16 cellular contexts compared by ENCODE assay signal in genomic region chr18:70431203-70431624, GRCh38.
DNase-seq lines count a peak whose midpoint lies in the region; ATAC-seq, FAIRE-seq and TF ChIP-seq lines count a peak whose summit lies in the region.
"Had no signal": no experiment of that assay in that cellular context is flagged by ENCODE, and none has a peak within 500 bp of the region (broad histone marks: within the 10 kb centered on the region; RNA-seq: fewer than 3 reads in every experiment).

No MANE protein-coding gene starts in this region.

- no peak for TF ChIP-seq EP300 in tibial nerve (IDR thresholded peaks at IDR 0.05)

- WGBS in tibial nerve, 2 donors, result 64 to 70% methylated on average over 2 of the region's 2 CpGs

- no peak for ATAC-seq in stimulated activated naive B cell treated with anti-CD40 and anti-IgM and Interleukin-4, amounts not matched to agents 10 μg/mL and 1 μg/mL and 100 μg/mL, for 72 hours (replicated peaks)
- no peak for ATAC-seq in GM21737 (IDR thresholded peaks at IDR 0.05; ENCODE audit: unreplicated experiment)

- H3K4me1 Mint-ChIP-seq in stimulated activated naive B cell treated with anti-CD40 and anti-IgM and Interleukin-4, amounts not matched to agents 10 μg/mL and 1 μg/mL and 100 μg/mL, for 72 hours, result no peaks in the 10 kb centered on the region
- H3K4me1 Mint-ChIP-seq: activated naive CD4-positive, alpha-beta T cell treated with anti-CD3 and anti-CD28 coated beads, Interleukin-2, amount 50 U/mL, for 24 hours had no signal

- no peaks in the 10 kb centered on the region for H3K27me3 ChIP-seq in tibial nerve
- H3K27me3 ChIP-seq: esophagus muscularis mucosa, MG63, spleen had no signal

- no peaks in the 10 kb centered on the region for H3K36me3 ChIP-seq in tibial nerve
- H3K36me3 ChIP-seq: esophagus muscularis mucosa, MG63, spleen had no signal

- peaks cover 0 to 4% (median 0%) of the 10 kb centered on the region in 4 donors for H3K4me1 ChIP-seq in tibial nerve
- H3K4me1 ChIP-seq: esophagus muscularis mucosa, spleen had no signal

- no peak for FAIRE-seq in RCC 7860 (lab: Jason Lieb, UNC)

- no peaks in the 10 kb centered on the region for H3K27me3 Mint-ChIP-seq in stimulated activated naive B cell treated with anti-CD40 and anti-IgM and Interleukin-4, amounts not matched to agents 10 μg/mL and 1 μg/mL and 100 μg/mL, for 72 hours
- H3K27me3 Mint-ChIP-seq: activated B cell treated with CpG ODN at 0.5 μM for 24 hours; activated naive CD4-positive, alpha-beta T cell treated with anti-CD3 and anti-CD28 coated beads, Interleukin-2, amount 50 U/mL, for 24 hours had no signal

- no peak overlapping the region for H3K27ac ChIP-seq in tibial nerve
- H3K27ac ChIP-seq: esophagus muscularis mucosa, SK-N-MC, spleen had no signal

- no peak for TF ChIP-seq CTCF in tibial nerve (IDR thresholded peaks at IDR 0.05)

- no peak for TF ChIP-seq POLR2A in tibial nerve (IDR thresholded peaks at IDR 0.05)

- no peak overlapping the region for H3K27ac Mint-ChIP-seq in stimulated activated naive B cell treated with anti-CD40 and anti-IgM and Interleukin-4, amounts not matched to agents 10 μg/mL and 1 μg/mL and 100 μg/mL, for 72 hours
- H3K27ac Mint-ChIP-seq: activated B cell treated with CpG ODN at 0.5 μM for 24 hours; activated naive CD4-positive, alpha-beta T cell treated with anti-CD3 and anti-CD28 coated beads, Interleukin-2, amount 50 U/mL, for 24 hours had no signal

- peak; percentile 59 for DNase-seq in GM04503 (ENCODE audit: low read depth)
- peak; percentile 20 for DNase-seq in RCC 7860 (ENCODE audit: low spot score)
- peak; percentile 80 for DNase-seq in fibroblast of peridontal ligament (ENCODE audit: extremely low read depth)
- peak; percentile 91 for DNase-seq in renal cortical epithelial cell (ENCODE audit: low read depth)
- DNase-seq in stimulated activated naive B cell treated with anti-CD40 and anti-IgM and Interleukin-4, amounts not matched to agents 10 μg/mL and 1 μg/mL and 100 μg/mL, for 72 hours, result no peak
- DNase-seq in activated CD4-positive, alpha-beta T cell treated with anti-CD3 and anti-CD28 coated beads, Interleukin-2, amount 50 U/mL, for 1 hour, result no peak
- DNase-seq in tibial nerve (ENCODE audit: low spot score in 2 of 2), result no peak
- DNase-seq: activated B cell treated with CpG ODN at 0.5 μM for 24 hours; activated CD8-positive, alpha-beta memory T cell treated with anti-CD3 and anti-CD28 coated beads, Interleukin-2, amount 50 U/mL, for 48 hours; Calu3; MG63; spleen had no signal

- no peaks in the 10 kb centered on the region for H3K9me3 ChIP-seq in tibial nerve
- H3K9me3 ChIP-seq: esophagus muscularis mucosa, spleen had no signal

- no peak overlapping the region for H3K4me3 ChIP-seq in tibial nerve
- H3K4me3 ChIP-seq: esophagus muscularis mucosa, MG63, SK-N-MC, spleen had no signal

- no peaks in the 10 kb centered on the region for H3K9me3 Mint-ChIP-seq in stimulated activated naive B cell treated with anti-CD40 and anti-IgM and Interleukin-4, amounts not matched to agents 10 μg/mL and 1 μg/mL and 100 μg/mL, for 72 hours
- H3K9me3 Mint-ChIP-seq: activated B cell treated with CpG ODN at 0.5 μM for 24 hours; activated naive CD4-positive, alpha-beta T cell treated with anti-CD3 and anti-CD28 coated beads, Interleukin-2, amount 50 U/mL, for 24 hours had no signal

- no peaks in the 10 kb centered on the region for H3K36me3 Mint-ChIP-seq in stimulated activated naive B cell treated with anti-CD40 and anti-IgM and Interleukin-4, amounts not matched to agents 10 μg/mL and 1 μg/mL and 100 μg/mL, for 72 hours
- H3K36me3 Mint-ChIP-seq: activated naive CD4-positive, alpha-beta T cell treated with anti-CD3 and anti-CD28 coated beads, Interleukin-2, amount 50 U/mL, for 24 hours had no signal

- H3K4me3 Mint-ChIP-seq in stimulated activated naive B cell treated with anti-CD40 and anti-IgM and Interleukin-4, amounts not matched to agents 10 μg/mL and 1 μg/mL and 100 μg/mL, for 72 hours, result no peak overlapping the region
- H3K4me3 Mint-ChIP-seq: activated B cell treated with CpG ODN at 0.5 μM for 24 hours; activated naive CD4-positive, alpha-beta T cell treated with anti-CD3 and anti-CD28 coated beads, Interleukin-2, amount 50 U/mL, for 24 hours had no signal

Comparison
In these comparisons a context has a peak if more than half of its experiments do, and no peak if none do; other contexts are left out.
1. DNase-seq: peak in GM04503 (single experiment), RCC 7860 (single experiment), fibroblast of peridontal ligament (single experiment) and renal cortical epithelial cell (single experiment); none in stimulated activated naive B cell treated with anti-CD40 and anti-IgM and Interleukin-4, amounts not matched to agents 10 μg/mL and 1 μg/mL and 100 μg/mL, for 72 hours (single experiment), activated CD4-positive, alpha-beta T cell treated with anti-CD3 and anti-CD28 coated beads, Interleukin-2, amount 50 U/mL, for 1 hour (single experiment) and tibial nerve (0 of 2).